Comparison of ENCODE assay signal across 8 cellular contexts in the genomic region with DNA sequence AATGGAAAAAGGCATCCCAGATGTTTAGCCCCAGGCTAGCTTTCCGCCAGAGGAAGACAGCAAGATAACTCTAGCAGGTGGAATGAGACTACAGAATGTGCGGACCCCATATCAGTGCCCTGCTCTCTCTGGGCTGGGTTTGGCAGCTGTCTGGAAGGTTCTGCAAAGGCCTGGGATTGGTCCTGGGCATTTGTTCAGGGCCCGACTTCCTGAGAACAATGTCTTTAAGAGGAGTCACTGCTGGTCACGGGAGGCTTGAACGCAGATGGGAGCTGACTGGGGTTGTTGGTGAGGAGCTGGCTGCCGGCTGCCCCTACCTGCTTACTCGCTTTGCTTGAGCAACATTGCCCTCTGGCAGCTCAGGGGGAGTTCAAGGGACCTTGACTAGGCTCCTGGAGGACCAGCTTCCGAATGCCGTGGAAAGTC.
A peak's percentile ranks its signal among the peaks of the same experiment; 100 is the strongest.
DNase-seq lines count a peak whose midpoint lies in the region; ATAC-seq and TF ChIP-seq lines count a peak whose summit lies in the region.

No MANE protein-coding gene starts in this region.

- H3K27me3 ChIP-seq in right cardiac atrium (ENCODE audit: control insufficient read depth, insufficient read depth) (no peaks in the 10 kb centered on the region), smooth muscle cell (ENCODE audit: low read depth) (no peaks in the 10 kb centered on the region)
- H3K27me3 ChIP-seq in CD4-positive, alpha-beta memory T cell (ENCODE audit: insufficient read depth, low read length) = no peaks in the 10 kb centered on the region

- DNase-seq in HT1080 (ENCODE audit: low read depth) (peak; percentile 87), amniotic epithelial cell (ENCODE audit: low read depth) (peak; percentile 40), right cardiac atrium (peak in 2 of 3 donors; percentile 68 to 71), smooth muscle cell (lab: John Stamatoyannopoulos, UW; ENCODE audit: unreplicated experiment) (no peak), NCI-H146 (lab: John Stamatoyannopoulos, UW) (no peak)
- DNase-seq in activated CD4-positive, alpha-beta T cell treated with anti-CD3 and anti-CD28 coated beads, Interleukin-2, amount 50 U/mL, for 1 hour = no peak
- DNase-seq in CD4-positive, alpha-beta memory T cell = no peak

- ATAC-seq in right cardiac atrium (peak; percentile 4 to 30), HG02938 (IDR thresholded peaks at IDR 0.05; ENCODE audit: unreplicated experiment) (no peak)

- peaks cover 10% of the 10 kb centered on the region for H4K20me1 ChIP-seq in smooth muscle cell (ENCODE audit: low read depth)

- CTCF ChIA-PET in CD4-positive, alpha-beta memory T cell (lab: Charles Lee; ENCODE audit: partially characterized antibody) = interaction anchor here (0.8 to 1.4 kb wide), 2 partner anchors 10 to 12 kb away, joined by 3 read pairs; no protein-coding TSS in a partner anchor

- H3K4me1 ChIP-seq in right cardiac atrium (ENCODE audit: control insufficient read depth, insufficient read depth, low read length) = peaks cover 28% of the 10 kb centered on the region
- H3K4me1 ChIP-seq in smooth muscle cell (ENCODE audit: low read depth) = no peaks in the 10 kb centered on the region
- H3K4me1 ChIP-seq in CD4-positive, alpha-beta memory T cell (ENCODE audit: insufficient read depth, low read length) = no peaks in the 10 kb centered on the region

- H3K79me2 ChIP-seq in smooth muscle cell (ENCODE audit: low read depth) = no peaks in the 10 kb centered on the region

- peak overlapping the region; percentile 35 for H3K4me2 ChIP-seq in smooth muscle cell

- H2AFZ ChIP-seq in smooth muscle cell (ENCODE audit: low read depth) = no peak overlapping the region

- H3K27ac ChIP-seq in right cardiac atrium (ENCODE audit: low read length) (peak overlapping the region; percentile 93), smooth muscle cell (ENCODE audit: low read depth) (no peak overlapping the region)
- no peak overlapping the region for H3K27ac ChIP-seq in CD4-positive, alpha-beta memory T cell (ENCODE audit: low read depth, low read length)

- no peak overlapping the region for H3K4me3 ChIP-seq in right cardiac atrium (ENCODE audit: low read length)
- no peak overlapping the region for H3K4me3 ChIP-seq in smooth muscle cell
- no peak overlapping the region for H3K4me3 ChIP-seq in CD4-positive, alpha-beta memory T cell (ENCODE audit: low read length in 2 of 2)

- no peak overlapping the region for H3K4me3 Mint-ChIP-seq in CD4-positive, alpha-beta memory T cell

- intact Hi-C loops in right cardiac atrium (cut with DNase I) = loop anchor here in 1 of 4 donors (10.0 kb wide), 1 partner anchor 124 kb away; no protein-coding TSS in a partner anchor
- intact Hi-C loops in CD4-positive, alpha-beta memory T cell (cut with micrococcal nuclease) = no loop called here

- H3K27me3 Mint-ChIP-seq in CD4-positive, alpha-beta memory T cell = peaks cover 0 to 5% of the 10 kb centered on the region in 2 donors

- no peak overlapping the region for H3K9ac ChIP-seq in smooth muscle cell (ENCODE audit: low read depth)

- TF ChIP-seq CTCF in smooth muscle cell (IDR thresholded peaks at IDR 0.05; ENCODE audit: borderline replicate concordance, insufficient read depth, poor library complexity, severe bottlenecking) = no peak

- peaks cover 8% of the 10 kb centered on the region for H3F3A ChIP-seq in smooth muscle cell (ENCODE audit: low read depth)

- no peak overlapping the region for H3K27ac Mint-ChIP-seq in CD4-positive, alpha-beta memory T cell

- H3K36me3 Mint-ChIP-seq in CD4-positive, alpha-beta memory T cell = no peaks in the 10 kb centered on the region

- no peaks in the 10 kb centered on the region for H3K4me1 Mint-ChIP-seq in CD4-positive, alpha-beta memory T cell

- no peaks in the 10 kb centered on the region for H3K9me3 ChIP-seq in right cardiac atrium (ENCODE audit: control insufficient read depth, low read length)
- H3K9me3 ChIP-seq in smooth muscle cell (replicated peaks; ENCODE audit: low read depth) = no peaks in the 10 kb centered on the region
- H3K9me3 ChIP-seq in CD4-positive, alpha-beta memory T cell (ENCODE audit: control insufficient read depth in 1 of 2, low read length in 2 of 2) = no peaks in the 10 kb centered on the region

- no peaks in the 10 kb centered on the region for H3K36me3 ChIP-seq in smooth muscle cell (ENCODE audit: low read depth)
- no peaks in the 10 kb centered on the region for H3K36me3 ChIP-seq in CD4-positive, alpha-beta memory T cell (ENCODE audit: insufficient read depth, low read length)

- POLR2A ChIA-PET in CD4-positive, alpha-beta memory T cell (lab: Charles Lee; ENCODE audit: partially characterized antibody) = no interaction called here

- H3K9me3 Mint-ChIP-seq in CD4-positive, alpha-beta memory T cell = peaks cover 0 to 8% (median 3%) of the 10 kb centered on the region in 8 donors

- 46% methylated on average over 9 of the region's 9 CpGs for WGBS in right cardiac atrium
- WGBS in smooth muscle cell (ENCODE audit: low lambda C conversion rate) = 71% methylated on average over 9 of the region's 9 CpGs

Comparison
In these comparisons a context has a peak if more than half of its experiments do, and no peak if none do; other contexts are left out.
1. DNase-seq: peak in HT1080 (single experiment), amniotic epithelial cell (single experiment) and right cardiac atrium (2 of 3); none in smooth muscle cell (single experiment), activated CD4-positive, alpha-beta T cell treated with anti-CD3 and anti-CD28 coated beads, Interleukin-2, amount 50 U/mL, for 1 hour (single experiment), CD4-positive, alpha-beta memory T cell (0 of 5) and NCI-H146 (single experiment).